In the genomic region with DNA sequence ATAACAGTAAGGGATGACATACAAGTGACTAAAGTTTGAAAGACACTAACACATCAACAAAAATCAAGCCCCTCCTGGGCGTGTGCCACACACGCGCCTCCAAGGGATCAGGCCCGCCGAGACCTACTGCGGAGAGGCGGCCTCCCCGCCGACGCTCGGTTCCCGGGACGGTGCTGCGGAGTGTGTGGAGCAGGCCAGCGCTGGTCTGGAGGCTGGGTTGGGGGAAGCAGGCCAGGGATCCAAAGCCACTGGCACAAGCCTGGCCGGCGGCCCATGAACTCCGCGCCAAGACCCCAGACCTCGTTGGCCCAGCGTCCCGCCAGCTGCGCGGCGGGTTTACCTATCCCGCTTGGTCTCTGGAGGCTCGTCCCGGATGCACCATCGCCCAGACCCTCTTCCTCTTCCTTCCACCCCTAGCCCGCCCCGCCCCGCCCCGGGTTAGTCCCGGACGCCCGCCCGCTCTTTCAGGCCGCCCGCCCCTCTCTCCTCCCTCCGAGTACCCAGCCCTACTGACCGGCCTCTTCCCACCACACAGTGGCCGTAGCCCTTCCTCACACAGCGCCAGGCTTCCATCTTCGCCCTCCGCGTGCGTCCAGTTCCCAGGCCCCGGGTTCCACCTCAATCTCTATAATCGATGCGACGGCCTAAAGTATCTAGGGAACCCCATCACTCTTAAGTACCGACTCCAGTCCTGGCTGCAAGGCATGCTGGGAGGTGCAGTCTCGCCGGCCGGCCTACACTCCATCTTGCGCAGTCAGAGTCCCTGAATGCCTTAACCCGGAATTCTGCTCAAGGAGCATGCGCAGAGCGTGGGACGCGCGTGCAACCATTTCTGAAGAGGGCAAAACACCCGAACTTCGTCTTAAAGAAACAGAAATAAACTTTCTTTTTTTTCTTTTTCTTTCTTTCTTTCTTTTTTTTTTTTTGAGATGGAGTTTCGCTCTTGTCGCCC, we compare ENCODE assay signal across 1 cellular context.
TF ChIP-seq lines count a peak whose summit lies in the region.

A gene with protein sequence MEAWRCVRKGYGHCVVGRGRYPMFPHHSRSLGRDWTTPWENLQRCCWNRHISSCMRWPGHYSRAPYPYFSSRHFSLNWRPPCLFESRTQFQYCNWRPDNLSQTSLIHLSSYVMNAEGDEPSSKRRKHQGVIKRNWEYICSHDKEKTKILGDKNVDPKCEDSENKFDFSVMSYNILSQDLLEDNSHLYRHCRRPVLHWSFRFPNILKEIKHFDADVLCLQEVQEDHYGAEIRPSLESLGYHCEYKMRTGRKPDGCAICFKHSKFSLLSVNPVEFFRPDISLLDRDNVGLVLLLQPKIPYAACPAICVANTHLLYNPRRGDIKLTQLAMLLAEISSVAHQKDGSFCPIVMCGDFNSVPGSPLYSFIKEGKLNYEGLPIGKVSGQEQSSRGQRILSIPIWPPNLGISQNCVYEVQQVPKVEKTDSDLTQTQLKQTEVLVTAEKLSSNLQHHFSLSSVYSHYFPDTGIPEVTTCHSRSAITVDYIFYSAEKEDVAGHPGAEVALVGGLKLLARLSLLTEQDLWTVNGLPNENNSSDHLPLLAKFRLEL (minus strand): TSS at position 769 of the 952 bp plus-strand sequence. CDS start 196 bp downstream, at position 573.

TF ChIP-seq in K562, 482 proteins besides CTCF, POLR2A, EP300 and RAD21 (continued from another document and continues in another):
- TF ChIP-seq ATF1 (CRISPR knock-in tag; IDR thresholded peaks at IDR 0.05): no peak
- TF ChIP-seq ATF1 (tag; IDR thresholded peaks at IDR 0.05): peak; percentile 79
- no peak for TF ChIP-seq BCL6 (CRISPR knock-in tag; IDR thresholded peaks at IDR 0.05)
- no peak for TF ChIP-seq MCM2 (IDR thresholded peaks at IDR 0.05; ENCODE audit: low read depth)
- TF ChIP-seq, protein P1, sequence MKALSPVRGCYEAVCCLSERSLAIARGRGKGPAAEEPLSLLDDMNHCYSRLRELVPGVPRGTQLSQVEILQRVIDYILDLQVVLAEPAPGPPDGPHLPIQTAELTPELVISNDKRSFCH (CRISPR knock-in tag; IDR thresholded peaks at IDR 0.05): no peak
- TF ChIP-seq, protein P1 (tag; IDR thresholded peaks at IDR 0.05): no peak
- no peak for TF ChIP-seq ELF4 (CRISPR knock-in tag; IDR thresholded peaks at IDR 0.05)
- TF ChIP-seq GABPA (tag; conservative IDR thresholded peaks at IDR 0.05; ENCODE audit: low read depth): peak; percentile 76
- TF ChIP-seq BRF1 (IDR thresholded peaks at IDR 0.05; ENCODE audit: borderline replicate concordance, extremely low read depth, insufficient read length): no peak
- TF ChIP-seq, protein P2, sequence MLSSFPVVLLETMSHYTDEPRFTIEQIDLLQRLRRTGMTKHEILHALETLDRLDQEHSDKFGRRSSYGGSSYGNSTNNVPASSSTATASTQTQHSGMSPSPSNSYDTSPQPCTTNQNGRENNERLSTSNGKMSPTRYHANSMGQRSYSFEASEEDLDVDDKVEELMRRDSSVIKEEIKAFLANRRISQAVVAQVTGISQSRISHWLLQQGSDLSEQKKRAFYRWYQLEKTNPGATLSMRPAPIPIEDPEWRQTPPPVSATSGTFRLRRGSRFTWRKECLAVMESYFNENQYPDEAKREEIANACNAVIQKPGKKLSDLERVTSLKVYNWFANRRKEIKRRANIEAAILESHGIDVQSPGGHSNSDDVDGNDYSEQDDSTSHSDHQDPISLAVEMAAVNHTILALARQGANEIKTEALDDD (IDR thresholded peaks at IDR 0.05): no peak
- TF ChIP-seq, protein P3, sequence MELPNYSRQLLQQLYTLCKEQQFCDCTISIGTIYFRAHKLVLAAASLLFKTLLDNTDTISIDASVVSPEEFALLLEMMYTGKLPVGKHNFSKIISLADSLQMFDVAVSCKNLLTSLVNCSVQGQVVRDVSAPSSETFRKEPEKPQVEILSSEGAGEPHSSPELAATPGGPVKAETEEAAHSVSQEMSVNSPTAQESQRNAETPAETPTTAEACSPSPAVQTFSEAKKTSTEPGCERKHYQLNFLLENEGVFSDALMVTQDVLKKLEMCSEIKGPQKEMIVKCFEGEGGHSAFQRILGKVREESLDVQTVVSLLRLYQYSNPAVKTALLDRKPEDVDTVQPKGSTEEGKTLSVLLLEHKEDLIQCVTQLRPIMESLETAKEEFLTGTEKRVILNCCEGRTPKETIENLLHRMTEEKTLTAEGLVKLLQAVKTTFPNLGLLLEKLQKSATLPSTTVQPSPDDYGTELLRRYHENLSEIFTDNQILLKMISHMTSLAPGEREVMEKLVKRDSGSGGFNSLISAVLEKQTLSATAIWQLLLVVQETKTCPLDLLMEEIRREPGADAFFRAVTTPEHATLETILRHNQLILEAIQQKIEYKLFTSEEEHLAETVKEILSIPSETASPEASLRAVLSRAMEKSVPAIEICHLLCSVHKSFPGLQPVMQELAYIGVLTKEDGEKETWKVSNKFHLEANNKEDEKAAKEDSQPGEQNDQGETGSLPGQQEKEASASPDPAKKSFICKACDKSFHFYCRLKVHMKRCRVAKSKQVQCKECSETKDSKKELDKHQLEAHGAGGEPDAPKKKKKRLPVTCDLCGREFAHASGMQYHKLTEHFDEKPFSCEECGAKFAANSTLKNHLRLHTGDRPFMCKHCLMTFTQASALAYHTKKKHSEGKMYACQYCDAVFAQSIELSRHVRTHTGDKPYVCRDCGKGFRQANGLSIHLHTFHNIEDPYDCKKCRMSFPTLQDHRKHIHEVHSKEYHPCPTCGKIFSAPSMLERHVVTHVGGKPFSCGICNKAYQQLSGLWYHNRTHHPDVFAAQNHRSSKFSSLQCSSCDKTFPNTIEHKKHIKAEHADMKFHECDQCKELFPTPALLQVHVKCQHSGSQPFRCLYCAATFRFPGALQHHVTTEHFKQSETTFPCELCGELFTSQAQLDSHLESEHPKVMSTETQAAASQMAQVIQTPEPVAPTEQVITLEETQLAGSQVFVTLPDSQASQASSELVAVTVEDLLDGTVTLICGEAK (IDR thresholded peaks at IDR 0.05): peak; percentile 44
- TF ChIP-seq, protein P3 (CRISPR knock-in tag; IDR thresholded peaks at IDR 0.05): no peak
- TF ChIP-seq TOE1 (IDR thresholded peaks at IDR 0.05; ENCODE audit: borderline replicate concordance): no peak; the same call in 1 of the 2 replicates
- no peak for TF ChIP-seq TOE1 (CRISPR knock-in tag; IDR thresholded peaks at IDR 0.05; ENCODE audit: borderline replicate concordance, low read depth)
- TF ChIP-seq THRAP3 (IDR thresholded peaks at IDR 0.05; ENCODE audit: borderline replicate concordance): no peak
- TF ChIP-seq, protein P4, sequence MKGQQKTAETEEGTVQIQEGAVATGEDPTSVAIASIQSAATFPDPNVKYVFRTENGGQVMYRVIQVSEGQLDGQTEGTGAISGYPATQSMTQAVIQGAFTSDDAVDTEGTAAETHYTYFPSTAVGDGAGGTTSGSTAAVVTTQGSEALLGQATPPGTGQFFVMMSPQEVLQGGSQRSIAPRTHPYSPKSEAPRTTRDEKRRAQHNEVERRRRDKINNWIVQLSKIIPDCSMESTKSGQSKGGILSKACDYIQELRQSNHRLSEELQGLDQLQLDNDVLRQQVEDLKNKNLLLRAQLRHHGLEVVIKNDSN (CRISPR knock-in tag; IDR thresholded peaks at IDR 0.05): peak; percentile 34
- TF ChIP-seq ZNF668 (CRISPR knock-in tag; IDR thresholded peaks at IDR 0.05): no peak
- TF ChIP-seq SMAD3 (CRISPR knock-in tag; conservative IDR thresholded peaks at IDR 0.05): 0 out of 2 replicates have a peak, but pooled peaks have one; percentile 42
- no peak; the same call in 1 of the 2 replicates for TF ChIP-seq ZNF239 (CRISPR knock-in tag; IDR thresholded peaks at IDR 0.05)
- no peak for TF ChIP-seq GATA2 (CRISPR knock-in tag; IDR thresholded peaks at IDR 0.05)
- TF ChIP-seq KAT7 (CRISPR knock-in tag; IDR thresholded peaks at IDR 0.05; ENCODE audit: borderline replicate concordance): 0 out of 2 replicates have a peak, but pooled peaks have one; percentile 76
- peak; percentile 82 for TF ChIP-seq ZFP1 (CRISPR knock-in tag; IDR thresholded peaks at IDR 0.05)
- TF ChIP-seq ZNF717 (CRISPR knock-in tag; IDR thresholded peaks at IDR 0.05): no peak
- TF ChIP-seq TAL1 (IDR thresholded peaks at IDR 0.05): no peak
- no peak for TF ChIP-seq ZNF778 (CRISPR knock-in tag; IDR thresholded peaks at IDR 0.05)
- TF ChIP-seq SPI1 (IDR thresholded peaks at IDR 0.05; ENCODE audit: borderline replicate concordance, low read depth, low read length): peak; percentile 69; the same call in 1 of the 2 replicates
- TF ChIP-seq, protein P5, sequence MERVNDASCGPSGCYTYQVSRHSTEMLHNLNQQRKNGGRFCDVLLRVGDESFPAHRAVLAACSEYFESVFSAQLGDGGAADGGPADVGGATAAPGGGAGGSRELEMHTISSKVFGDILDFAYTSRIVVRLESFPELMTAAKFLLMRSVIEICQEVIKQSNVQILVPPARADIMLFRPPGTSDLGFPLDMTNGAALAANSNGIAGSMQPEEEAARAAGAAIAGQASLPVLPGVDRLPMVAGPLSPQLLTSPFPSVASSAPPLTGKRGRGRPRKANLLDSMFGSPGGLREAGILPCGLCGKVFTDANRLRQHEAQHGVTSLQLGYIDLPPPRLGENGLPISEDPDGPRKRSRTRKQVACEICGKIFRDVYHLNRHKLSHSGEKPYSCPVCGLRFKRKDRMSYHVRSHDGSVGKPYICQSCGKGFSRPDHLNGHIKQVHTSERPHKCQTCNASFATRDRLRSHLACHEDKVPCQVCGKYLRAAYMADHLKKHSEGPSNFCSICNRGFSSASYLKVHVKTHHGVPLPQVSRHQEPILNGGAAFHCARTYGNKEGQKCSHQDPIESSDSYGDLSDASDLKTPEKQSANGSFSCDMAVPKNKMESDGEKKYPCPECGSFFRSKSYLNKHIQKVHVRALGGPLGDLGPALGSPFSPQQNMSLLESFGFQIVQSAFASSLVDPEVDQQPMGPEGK (CRISPR knock-in tag; IDR thresholded peaks at IDR 0.05; ENCODE audit: borderline replicate concordance): no peak
- TF ChIP-seq NEUROD1 (IDR thresholded peaks at IDR 0.05; ENCODE audit: borderline replicate concordance, low read depth, low read length, partially characterized antibody): peak; percentile 25
- peak; percentile 87 for TF ChIP-seq NR2C1 (IDR thresholded peaks at IDR 0.05)
- TF ChIP-seq NR2C1 (tag; IDR thresholded peaks at IDR 0.05): peak; percentile 93
- peak; percentile 53 for TF ChIP-seq ASH1L (IDR thresholded peaks at IDR 0.05; ENCODE audit: borderline replicate concordance, low read depth, partially characterized antibody)
- TF ChIP-seq, protein P6, sequence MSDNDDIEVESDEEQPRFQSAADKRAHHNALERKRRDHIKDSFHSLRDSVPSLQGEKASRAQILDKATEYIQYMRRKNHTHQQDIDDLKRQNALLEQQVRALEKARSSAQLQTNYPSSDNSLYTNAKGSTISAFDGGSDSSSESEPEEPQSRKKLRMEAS (CRISPR knock-in tag; IDR thresholded peaks at IDR 0.05): 0 out of 2 replicates have a peak, but pooled peaks have one; percentile 37
- peak; percentile 31; the same call in 1 of the 2 replicates for TF ChIP-seq JUN (IDR thresholded peaks at IDR 0.05; ENCODE audit: borderline replicate concordance, low read depth, low read length)
- 0 out of 2 replicates have a peak, but pooled peaks have one; percentile 35 for TF ChIP-seq JUN (CRISPR knock-in tag; IDR thresholded peaks at IDR 0.05; ENCODE audit: borderline replicate concordance)
